In genomic region chr4:6123976-6124375, GRCh38 we compare ENCODE assay signal across 15 cellular contexts.
DNase-seq lines count a peak whose midpoint lies in the region; ATAC-seq and TF ChIP-seq lines count a peak whose summit lies in the region.
"Had no signal": no experiment of that assay in that cellular context is flagged by ENCODE, and none has a peak within 500 bp of the region (broad histone marks: within the 10 kb centered on the region; RNA-seq: fewer than 3 reads in every experiment).

No MANE protein-coding gene starts in this region.

- H3K9me3 ChIP-seq in stomach: no peaks in the 10 kb centered on the region
- H3K9me3 ChIP-seq: BLaER1 treated with 17β-estradiol and CSF1 and Interleukin-3, amounts not matched to agents 10 nM and 100 nM had no signal

- H3K9ac ChIP-seq in mesendoderm (ENCODE audit: low read length): no peak overlapping the region
- H3K9ac ChIP-seq: BLaER1 treated with 17β-estradiol and CSF1 and Interleukin-3, amounts not matched to agents 10 nM and 100 nM had no signal

- no peak overlapping the region for H4K5ac ChIP-seq in mesendoderm (ENCODE audit: low read length)

- peaks cover 2% of the 10 kb centered on the region for H3K36me3 Mint-ChIP-seq in activated CD8-positive, alpha-beta memory T cell treated with anti-CD3 and anti-CD28 coated beads, Interleukin-2, amount 10 ng/mL, durations not matched to agents 7 days and 5 days
- H3K36me3 Mint-ChIP-seq in chondrocyte (ENCODE audit: low read depth): no peaks in the 10 kb centered on the region
- H3K36me3 Mint-ChIP-seq: CD4-positive, CD25-positive, alpha-beta regulatory T cell had no signal

- intact Hi-C loops in stomach (cut with DNase I; ENCODE audit: low total_unique reads): no loop called here

- H3K18ac ChIP-seq in mesendoderm (ENCODE audit: low read length): no peak overlapping the region

- no peak overlapping the region for H3K27ac ChIP-seq in mesendoderm (ENCODE audit: low read depth, low read length)
- no peak overlapping the region for H3K27ac ChIP-seq in stomach
- H3K27ac ChIP-seq: BLaER1 treated with 17β-estradiol and CSF1 and Interleukin-3, amounts not matched to agents 10 nM and 100 nM had no signal

- H3K27me3 Mint-ChIP-seq in activated CD8-positive, alpha-beta memory T cell treated with anti-CD3 and anti-CD28 coated beads, Interleukin-2, amount 10 ng/mL, durations not matched to agents 7 days and 5 days: no peaks in the 10 kb centered on the region
- H3K27me3 Mint-ChIP-seq in chondrocyte (ENCODE audit: low read depth): peaks cover 17% of the 10 kb centered on the region
- H3K27me3 Mint-ChIP-seq: CD4-positive, CD25-positive, alpha-beta regulatory T cell had no signal

- H2BK120ac ChIP-seq in mesendoderm (ENCODE audit: low read depth, low read length): no peak overlapping the region

- no peak overlapping the region for H4K8ac ChIP-seq in mesendoderm (ENCODE audit: low read depth, low read length)

- no peak overlapping the region for H3K4ac ChIP-seq in mesendoderm (ENCODE audit: low read depth, low read length)

- H3K9me3 Mint-ChIP-seq in activated CD8-positive, alpha-beta memory T cell treated with anti-CD3 and anti-CD28 coated beads, Interleukin-2, amount 10 ng/mL, durations not matched to agents 7 days and 5 days (ENCODE audit: low read depth): no peaks in the 10 kb centered on the region
- H3K9me3 Mint-ChIP-seq in chondrocyte (ENCODE audit: low read depth): no peaks in the 10 kb centered on the region
- H3K9me3 Mint-ChIP-seq: CD4-positive, CD25-positive, alpha-beta regulatory T cell had no signal

- peaks cover 11% of the 10 kb centered on the region for H3K4me1 Mint-ChIP-seq in activated CD8-positive, alpha-beta memory T cell treated with anti-CD3 and anti-CD28 coated beads, Interleukin-2, amount 10 ng/mL, durations not matched to agents 7 days and 5 days
- H3K4me1 Mint-ChIP-seq in chondrocyte (ENCODE audit: low read depth): no peaks in the 10 kb centered on the region

- H3K4me3 Mint-ChIP-seq in activated CD8-positive, alpha-beta memory T cell treated with anti-CD3 and anti-CD28 coated beads, Interleukin-2, amount 10 ng/mL, durations not matched to agents 7 days and 5 days: no peak overlapping the region
- no peak overlapping the region for H3K4me3 Mint-ChIP-seq in chondrocyte (ENCODE audit: unreplicated experiment)
- H3K4me3 Mint-ChIP-seq: CD4-positive, CD25-positive, alpha-beta regulatory T cell; HFFc6 had no signal

- H3K4me3 ChIP-seq in mesendoderm (ENCODE audit: low read length): no peak overlapping the region
- H3K4me3 ChIP-seq in stomach: no peak overlapping the region
- H3K4me3 ChIP-seq: BLaER1 treated with 17β-estradiol and CSF1 and Interleukin-3, amounts not matched to agents 10 nM and 100 nM had no signal

- H2BK15ac ChIP-seq in mesendoderm (replicated peaks; ENCODE audit: low read depth): no peak overlapping the region

- peak overlapping the region; percentile 50 for H3K56ac ChIP-seq in mesendoderm (ENCODE audit: low read length)

- WGBS in mesendoderm (ENCODE audit: extremely low coverage, insufficient coverage, low lambda C conversion rate): no CpG with 5 or more reads among the region's 13 CpGs
- WGBS in stomach, 5 donors: 92 to 97% (median 95%) methylated on average over 12 to 13 of the region's 13 CpGs

- H3K79me2 ChIP-seq in mesendoderm (ENCODE audit: control insufficient read depth, insufficient read depth, low read length): no peaks in the 10 kb centered on the region

- peaks cover 4% of the 10 kb centered on the region for H3K79me1 ChIP-seq in mesendoderm (ENCODE audit: low read length)

- DNase-seq in activated CD8-positive, alpha-beta memory T cell treated with anti-CD3 and anti-CD28 coated beads, Interleukin-2, amount 50 U/mL, for 48 hours: peak; percentile 22
- no peak for DNase-seq in activated CD8-positive, alpha-beta memory T cell treated with anti-CD3 and anti-CD28 coated beads, Interleukin-2, amount 10 ng/mL, durations not matched to agents 7 days and 5 days
- DNase-seq in chondrocyte (ENCODE audit: low spot score) (peak; percentile 81), mesendoderm (no peak), stomach (peak; percentile 19), HuH-7.5 (ENCODE audit: low spot score) (no peak), AG20443 (ENCODE audit: low spot score) (no peak)
- DNase-seq: 8988T; Calu3; CD4-positive, CD25-positive, alpha-beta regulatory T cell; DMS 273 treated with DMSO at 0.1 percent for 48 hours; HCEC 1CT; HFFc6 had no signal

- TF ChIP-seq POLR2A in stomach (IDR thresholded peaks at IDR 0.05): no peak

- no peaks in the 10 kb centered on the region for H3K36me3 ChIP-seq in mesendoderm (ENCODE audit: control insufficient read depth, insufficient read depth, low read length)
- H3K36me3 ChIP-seq in stomach: no peaks in the 10 kb centered on the region
- H3K36me3 ChIP-seq: BLaER1 treated with 17β-estradiol and CSF1 and Interleukin-3, amounts not matched to agents 10 nM and 100 nM had no signal

- no peaks in the 10 kb centered on the region for H3K4me1 ChIP-seq in mesendoderm (ENCODE audit: control insufficient read depth, low read depth, low read length)
- no peaks in the 10 kb centered on the region for H3K4me1 ChIP-seq in stomach
- H3K4me1 ChIP-seq: BLaER1 treated with 17β-estradiol and CSF1 and Interleukin-3, amounts not matched to agents 10 nM and 100 nM had no signal

- no peak overlapping the region for H3K23ac ChIP-seq in mesendoderm (ENCODE audit: low read length)

- TF ChIP-seq CTCF in chondrocyte (IDR thresholded peaks at IDR 0.05): no peak
- TF ChIP-seq CTCF in stomach (IDR thresholded peaks at IDR 0.05): no peak

- no peak for TF ChIP-seq EP300 in stomach (IDR thresholded peaks at IDR 0.05)

- no peak for ATAC-seq in activated CD8-positive, alpha-beta memory T cell treated with anti-CD3 and anti-CD28 coated beads, Interleukin-2, amount 10 ng/mL, durations not matched to agents 7 days and 5 days
- no peak for ATAC-seq in GM18858 (IDR thresholded peaks at IDR 0.05; ENCODE audit: unreplicated experiment)

- H3K27me3 ChIP-seq in mesendoderm (ENCODE audit: insufficient read depth, low read length, poor library complexity): no peaks in the 10 kb centered on the region
- peaks cover 0 to 19% (median 0%) of the 10 kb centered on the region in 3 donors for H3K27me3 ChIP-seq in stomach
- H3K27me3 ChIP-seq: BLaER1 treated with 17β-estradiol and CSF1 and Interleukin-3, amounts not matched to agents 10 nM and 100 nM had no signal

- peak overlapping the region; percentile 54 for H2BK5ac ChIP-seq in mesendoderm (ENCODE audit: low read length)

- H2AK5ac ChIP-seq in mesendoderm (ENCODE audit: low read length): peak overlapping the region; percentile 85

- H3K4me2 ChIP-seq in mesendoderm (ENCODE audit: low read length): no peak overlapping the region
- H3K4me2 ChIP-seq: BLaER1 treated with 17β-estradiol and CSF1 and Interleukin-3, amounts not matched to agents 10 nM and 100 nM had no signal

- H3K27ac Mint-ChIP-seq in activated CD8-positive, alpha-beta memory T cell treated with anti-CD3 and anti-CD28 coated beads, Interleukin-2, amount 10 ng/mL, durations not matched to agents 7 days and 5 days: no peak overlapping the region
- no peak overlapping the region for H3K27ac Mint-ChIP-seq in chondrocyte (ENCODE audit: unreplicated experiment)
- H3K27ac Mint-ChIP-seq: CD4-positive, CD25-positive, alpha-beta regulatory T cell; HFFc6 had no signal

- CTCF ChIA-PET in activated CD8-positive, alpha-beta memory T cell treated with anti-CD3 and anti-CD28 coated beads, Interleukin-2, amount 10 ng/mL, durations not matched to agents 7 days and 5 days (lab: Charles Lee): interaction anchor here (1.0 kb wide), 1 partner anchor 11 kb away, joined by 4 read pairs; no protein-coding TSS in a partner anchor

Comparison
In these comparisons a context has a peak if more than half of its experiments do, and no peak if none do; other contexts are left out.
1. DNase-seq: peak in activated CD8-positive, alpha-beta memory T cell treated with anti-CD3 and anti-CD28 coated beads, Interleukin-2, amount 50 U/mL, for 48 hours (single experiment), chondrocyte (single experiment) and stomach (single experiment); none in activated CD8-positive, alpha-beta memory T cell treated with anti-CD3 and anti-CD28 coated beads, Interleukin-2, amount 10 ng/mL, durations not matched to agents 7 days and 5 days (single experiment), mesendoderm (single experiment), HuH-7.5 (single experiment) and AG20443 (single experiment).